25 cellular contexts compared by ENCODE assay signal in genomic region chr16:84545114-84545737, GRCh38. TPM values are rescaled to one million over a fixed set of nuclear protein-coding genes. Genes with fewer than 3 reads are reported as not detected.
DNase-seq lines count a peak whose midpoint lies in the region; TF ChIP-seq lines count a peak whose summit lies in the region.
"Had no signal": no experiment of that assay in that cellular context is flagged by ENCODE, and none has a peak within 500 bp of the region (broad histone marks: within the 10 kb centered on the region; RNA-seq: fewer than 3 reads in every experiment).

No MANE protein-coding gene starts in this region.

- H3K4me1 ChIP-seq in neural progenitor cell, result peaks cover 32% of the 10 kb centered on the region

- no peaks in the 10 kb centered on the region for H4K20me1 ChIP-seq in neural progenitor cell (ENCODE audit: low read depth)

- TF ChIP-seq CTCF in neural progenitor cell (IDR thresholded peaks at IDR 0.05), result no peak

- no peaks in the 10 kb centered on the region for H3K27me3 ChIP-seq in neural progenitor cell

- H3K27me3 Mint-ChIP-seq in activated T-helper 1 cell treated with anti-CD3 and anti-CD28 coated beads, Interleukin-12 subunit alpha, Interleukin-12 subunit beta, Interleukin-2, Interleukin-4 antibody, amounts not matched to agents 30 ng/mL and 10 ng/mL and 1 ng/mL, durations not matched to agents 14 hours and 24 hours and 36 hours (ENCODE audit: insufficient read depth), result no peaks in the 10 kb centered on the region
- H3K27me3 Mint-ChIP-seq in neural progenitor cell (ENCODE audit: insufficient read depth, low read depth), result peaks cover 6% of the 10 kb centered on the region
- H3K27me3 Mint-ChIP-seq: activated CD8-positive, alpha-beta memory T cell treated with anti-CD3 and anti-CD28 coated beads, Interleukin-2, amount 10 ng/mL, durations not matched to agents 7 days and 5 days; activated naive CD4-positive, alpha-beta T cell treated with anti-CD3 and anti-CD28 coated beads, Interleukin-2, amount 50 U/mL, for 24 hours; CD4-positive, alpha-beta memory T cell had no signal

- H3F3A ChIP-seq in neural progenitor cell (ENCODE audit: low read depth), result peaks cover 36% of the 10 kb centered on the region

- H3K9me3 ChIP-seq in neural progenitor cell (ENCODE audit: low read depth), result no peaks in the 10 kb centered on the region

- H3K4me2 ChIP-seq in neural progenitor cell, result no peak overlapping the region

- peak overlapping the region; percentile 5 for H3K4me3 Mint-ChIP-seq in activated T-helper 1 cell treated with anti-CD3 and anti-CD28 coated beads, Interleukin-12 subunit alpha, Interleukin-12 subunit beta, Interleukin-2, Interleukin-4 antibody, amounts not matched to agents 30 ng/mL and 10 ng/mL and 1 ng/mL, durations not matched to agents 14 hours and 24 hours and 36 hours
- no peak overlapping the region for H3K4me3 Mint-ChIP-seq in neural progenitor cell
- H3K4me3 Mint-ChIP-seq: activated CD8-positive, alpha-beta memory T cell treated with anti-CD3 and anti-CD28 coated beads, Interleukin-2, amount 10 ng/mL, durations not matched to agents 7 days and 5 days; endodermal cell; H9 had no signal

- H3K4me1 Mint-ChIP-seq in activated T-helper 1 cell treated with anti-CD3 and anti-CD28 coated beads, Interleukin-12 subunit alpha, Interleukin-12 subunit beta, Interleukin-2, Interleukin-4 antibody, amounts not matched to agents 30 ng/mL and 10 ng/mL and 1 ng/mL, durations not matched to agents 14 hours and 24 hours and 36 hours (ENCODE audit: low read depth), result peaks cover 58% of the 10 kb centered on the region
- H3K4me1 Mint-ChIP-seq in neural progenitor cell, result peaks cover 67% of the 10 kb centered on the region
- H3K4me1 Mint-ChIP-seq: endodermal cell had no signal

- no peaks in the 10 kb centered on the region for H3K9me3 Mint-ChIP-seq in activated T-helper 1 cell treated with anti-CD3 and anti-CD28 coated beads, Interleukin-12 subunit alpha, Interleukin-12 subunit beta, Interleukin-2, Interleukin-4 antibody, amounts not matched to agents 30 ng/mL and 10 ng/mL and 1 ng/mL, durations not matched to agents 14 hours and 24 hours and 36 hours
- H3K9me3 Mint-ChIP-seq in neural progenitor cell, result peaks cover 2% of the 10 kb centered on the region
- H3K9me3 Mint-ChIP-seq: activated naive CD4-positive, alpha-beta T cell treated with anti-CD3 and anti-CD28 coated beads, Interleukin-2, amount 50 U/mL, for 24 hours; CD4-positive, alpha-beta memory T cell; endodermal cell; H9; neural crest cell had no signal

- peak; percentile 27 for DNase-seq in DMS153 (lab: John Stamatoyannopoulos, UW)
- no peak for DNase-seq in DMS153 treated with DMSO at 0.1 percent for 48 hours (lab: John Stamatoyannopoulos, UW; ENCODE audit: unreplicated experiment)
- peak; percentile 77 for DNase-seq in NCI-H1436 (lab: John Stamatoyannopoulos, UW)
- no peak for DNase-seq in activated T-helper 1 cell treated with anti-CD3 and anti-CD28 coated beads, Interleukin-12 subunit alpha, Interleukin-12 subunit beta, Interleukin-2, Interleukin-4 antibody, amounts not matched to agents 30 ng/mL and 10 ng/mL and 1 ng/mL, durations not matched to agents 14 hours and 24 hours and 36 hours (ENCODE audit: low spot score)
- no peak for DNase-seq in neural progenitor cell (ENCODE audit: low spot score)
- no peak for DNase-seq in effector CD4-positive, alpha-beta T cell
- DNase-seq in DMS53 (lab: John Stamatoyannopoulos, UW), result no peak
- DNase-seq in AG08395 (ENCODE audit: low spot score), result no peak
- DNase-seq: 8988T; activated CD8-positive, alpha-beta memory T cell treated with anti-CD3 and anti-CD28 coated beads, Interleukin-2, amount 10 ng/mL, durations not matched to agents 7 days and 5 days; CD4-positive, alpha-beta memory T cell; cortex of kidney; endodermal cell; foreskin fibroblast; H9; kidney glomerular epithelial cell; NCI-H526 treated with DMSO at 0.1 percent for 48 hours; SIG-M5; stimulated activated CD4-positive, alpha-beta T cell treated with anti-CD3 and anti-CD28 coated beads, Interleukin-2, amount 100 ng/mL, for 48 hours; substantia nigra; T-helper 9 cell had no signal

- no peaks in the 10 kb centered on the region for H3K36me3 ChIP-seq in neural progenitor cell

- peaks cover 25% of the 10 kb centered on the region for H3K36me3 Mint-ChIP-seq in activated T-helper 1 cell treated with anti-CD3 and anti-CD28 coated beads, Interleukin-12 subunit alpha, Interleukin-12 subunit beta, Interleukin-2, Interleukin-4 antibody, amounts not matched to agents 30 ng/mL and 10 ng/mL and 1 ng/mL, durations not matched to agents 14 hours and 24 hours and 36 hours (ENCODE audit: low read depth)
- H3K36me3 Mint-ChIP-seq in neural progenitor cell, result no peaks in the 10 kb centered on the region

- no peak overlapping the region for H2AFZ ChIP-seq in neural progenitor cell (replicated peaks)

- no peak overlapping the region for H3K4me3 ChIP-seq in neural progenitor cell
- H3K4me3 ChIP-seq: lung had no signal

- no peaks in the 10 kb centered on the region for H3K79me2 ChIP-seq in neural progenitor cell (ENCODE audit: low read depth)

- no peak overlapping the region for H3K27ac Mint-ChIP-seq in activated T-helper 1 cell treated with anti-CD3 and anti-CD28 coated beads, Interleukin-12 subunit alpha, Interleukin-12 subunit beta, Interleukin-2, Interleukin-4 antibody, amounts not matched to agents 30 ng/mL and 10 ng/mL and 1 ng/mL, durations not matched to agents 14 hours and 24 hours and 36 hours
- peak overlapping the region; percentile 54 for H3K27ac Mint-ChIP-seq in neural progenitor cell
- H3K27ac Mint-ChIP-seq: endodermal cell, H9 had no signal

- intact Hi-C loops in activated T-helper 1 cell treated with anti-CD3 and anti-CD28 coated beads, Interleukin-12 subunit alpha, Interleukin-12 subunit beta, Interleukin-2, Interleukin-4 antibody, amounts not matched to agents 30 ng/mL and 10 ng/mL and 1 ng/mL, durations not matched to agents 14 hours and 24 hours and 36 hours (cut with micrococcal nuclease), result no loop called here

- no peak overlapping the region for H3K9ac ChIP-seq in neural progenitor cell

- no peak overlapping the region for H3K27ac ChIP-seq in neural progenitor cell
- H3K27ac ChIP-seq: VCaP had no signal

RNA-seq across cellular contexts. Expression of gene MEAK7, which starts 40.8 kb away (rescaled TPM):
- 10.6 and 10.9 TPM in 2 replicates for total RNA-seq in activated T-helper 1 cell treated with anti-CD3 and anti-CD28 coated beads, Interleukin-12 subunit alpha, Interleukin-12 subunit beta, Interleukin-2, Interleukin-4 antibody, amounts not matched to agents 30 ng/mL and 10 ng/mL and 1 ng/mL, durations not matched to agents 14 hours and 24 hours and 36 hours
- total RNA-seq in neural progenitor cell (ENCODE audit: low replicate concordance), result 18.4 and 22.5 TPM in 2 replicates

Comparison
In these comparisons a context has a peak if more than half of its experiments do, and no peak if none do; other contexts are left out.
1. DNase-seq: peak in DMS153 (single experiment) and NCI-H1436 (single experiment); none in DMS153 treated with DMSO at 0.1 percent for 48 hours (single experiment), activated T-helper 1 cell treated with anti-CD3 and anti-CD28 coated beads, Interleukin-12 subunit alpha, Interleukin-12 subunit beta, Interleukin-2, Interleukin-4 antibody, amounts not matched to agents 30 ng/mL and 10 ng/mL and 1 ng/mL, durations not matched to agents 14 hours and 24 hours and 36 hours (single experiment), neural progenitor cell (single experiment), effector CD4-positive, alpha-beta T cell (single experiment), DMS53 (single experiment) and AG08395 (single experiment).